Comparison of ENCODE assay signal across 11 cellular contexts in the genomic region with DNA sequence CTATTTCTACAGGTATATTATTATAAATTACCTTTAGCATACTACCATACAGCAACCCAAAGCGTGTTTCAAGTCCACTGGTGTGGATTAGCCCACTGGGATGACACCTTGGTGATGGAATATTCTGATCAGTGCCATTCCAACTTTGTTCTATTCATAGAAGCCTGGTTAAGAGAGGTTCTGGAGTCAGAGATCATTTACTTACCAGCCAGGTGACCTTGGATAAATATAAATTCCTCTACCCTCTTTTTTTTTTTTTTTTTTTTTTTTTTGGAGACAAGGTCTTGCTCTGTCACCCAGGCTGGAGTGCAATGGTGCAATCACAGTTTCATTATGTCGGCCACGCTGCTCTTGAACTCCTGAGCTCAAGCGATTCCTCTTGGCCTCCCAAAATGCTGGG. TPM values are rescaled to one million over a fixed set of nuclear protein-coding genes. Genes with fewer than 3 reads are reported as not detected.
"Had no signal": no experiment of that assay in that cellular context is flagged by ENCODE, and none has a peak within 500 bp of the region (broad histone marks: within the 10 kb centered on the region; RNA-seq: fewer than 3 reads in every experiment).

A gene (minus strand): TSS at position 101 of the 400 bp plus-strand sequence. CDS start 11,500 bp downstream, outside the sequence.

- H3K4me3 ChIP-seq: GM23248, GM23338, HAP-1 had no signal

- H3K9me3 Mint-ChIP-seq: HFFc6 had no signal

- H3K9me3 ChIP-seq: HAP-1 had no signal

- H3K9ac ChIP-seq: GM23248 had no signal

- DNase-seq: GM23248, GOT3, H7, H9, HCEC 1CT, HFFc6 had no signal

- H3K4me3 Mint-ChIP-seq: GM23338, H9, HFFc6 had no signal

- H3K36me3 ChIP-seq: HAP-1 had no signal

- H3K27ac ChIP-seq: GM23248 had no signal

- ATAC-seq: GM23338, HCT116 had no signal

- H3K4me2 ChIP-seq: GM23338 had no signal

- H2AFZ ChIP-seq: GM23248, GM23338 had no signal

- H3K27ac Mint-ChIP-seq: GM23338, H9, HFFc6 had no signal

- FAIRE-seq: H1, H54 had no signal

- H3K4me1 ChIP-seq: HAP-1 had no signal

RNA-seq across cellular contexts. Expression of the gene that starts here (rescaled TPM):
- total RNA-seq: GM23248, GM23338, HFFc6 had no signal
- polyA plus RNA-seq: GM23248, GM23338 had no signal
